1 cellular context compared by ENCODE assay signal in genomic region chr19:44603201-44603945, GRCh38.
TF ChIP-seq lines count a peak whose summit lies in the region.

No MANE protein-coding gene starts in this region.

TF ChIP-seq in WTC11, 78 proteins besides CTCF, POLR2A, EP300 and RAD21 (continued from another document):
- TF ChIP-seq NFYB (CRISPR knock-in tag; conservative IDR thresholded peaks at IDR 0.05; ENCODE audit: low read depth) (no peak), ZNF281 (CRISPR knock-in tag; IDR thresholded peaks at IDR 0.05) (no peak), ZNF416 (CRISPR knock-in tag; IDR thresholded peaks at IDR 0.05) (no peak)
- TF ChIP-seq, protein P1, sequence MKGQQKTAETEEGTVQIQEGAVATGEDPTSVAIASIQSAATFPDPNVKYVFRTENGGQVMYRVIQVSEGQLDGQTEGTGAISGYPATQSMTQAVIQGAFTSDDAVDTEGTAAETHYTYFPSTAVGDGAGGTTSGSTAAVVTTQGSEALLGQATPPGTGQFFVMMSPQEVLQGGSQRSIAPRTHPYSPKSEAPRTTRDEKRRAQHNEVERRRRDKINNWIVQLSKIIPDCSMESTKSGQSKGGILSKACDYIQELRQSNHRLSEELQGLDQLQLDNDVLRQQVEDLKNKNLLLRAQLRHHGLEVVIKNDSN (CRISPR knock-in tag; IDR thresholded peaks at IDR 0.05) = no peak
- TF ChIP-seq, protein P2, sequence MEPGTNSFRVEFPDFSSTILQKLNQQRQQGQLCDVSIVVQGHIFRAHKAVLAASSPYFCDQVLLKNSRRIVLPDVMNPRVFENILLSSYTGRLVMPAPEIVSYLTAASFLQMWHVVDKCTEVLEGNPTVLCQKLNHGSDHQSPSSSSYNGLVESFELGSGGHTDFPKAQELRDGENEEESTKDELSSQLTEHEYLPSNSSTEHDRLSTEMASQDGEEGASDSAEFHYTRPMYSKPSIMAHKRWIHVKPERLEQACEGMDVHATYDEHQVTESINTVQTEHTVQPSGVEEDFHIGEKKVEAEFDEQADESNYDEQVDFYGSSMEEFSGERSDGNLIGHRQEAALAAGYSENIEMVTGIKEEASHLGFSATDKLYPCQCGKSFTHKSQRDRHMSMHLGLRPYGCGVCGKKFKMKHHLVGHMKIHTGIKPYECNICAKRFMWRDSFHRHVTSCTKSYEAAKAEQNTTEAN (CRISPR knock-in tag; IDR thresholded peaks at IDR 0.05) = no peak
- TF ChIP-seq, protein P3, sequence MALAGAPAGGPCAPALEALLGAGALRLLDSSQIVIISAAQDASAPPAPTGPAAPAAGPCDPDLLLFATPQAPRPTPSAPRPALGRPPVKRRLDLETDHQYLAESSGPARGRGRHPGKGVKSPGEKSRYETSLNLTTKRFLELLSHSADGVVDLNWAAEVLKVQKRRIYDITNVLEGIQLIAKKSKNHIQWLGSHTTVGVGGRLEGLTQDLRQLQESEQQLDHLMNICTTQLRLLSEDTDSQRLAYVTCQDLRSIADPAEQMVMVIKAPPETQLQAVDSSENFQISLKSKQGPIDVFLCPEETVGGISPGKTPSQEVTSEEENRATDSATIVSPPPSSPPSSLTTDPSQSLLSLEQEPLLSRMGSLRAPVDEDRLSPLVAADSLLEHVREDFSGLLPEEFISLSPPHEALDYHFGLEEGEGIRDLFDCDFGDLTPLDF (CRISPR knock-in tag; IDR thresholded peaks at IDR 0.05) = no peak
